8 cellular contexts compared by ENCODE assay signal in the genomic region with DNA sequence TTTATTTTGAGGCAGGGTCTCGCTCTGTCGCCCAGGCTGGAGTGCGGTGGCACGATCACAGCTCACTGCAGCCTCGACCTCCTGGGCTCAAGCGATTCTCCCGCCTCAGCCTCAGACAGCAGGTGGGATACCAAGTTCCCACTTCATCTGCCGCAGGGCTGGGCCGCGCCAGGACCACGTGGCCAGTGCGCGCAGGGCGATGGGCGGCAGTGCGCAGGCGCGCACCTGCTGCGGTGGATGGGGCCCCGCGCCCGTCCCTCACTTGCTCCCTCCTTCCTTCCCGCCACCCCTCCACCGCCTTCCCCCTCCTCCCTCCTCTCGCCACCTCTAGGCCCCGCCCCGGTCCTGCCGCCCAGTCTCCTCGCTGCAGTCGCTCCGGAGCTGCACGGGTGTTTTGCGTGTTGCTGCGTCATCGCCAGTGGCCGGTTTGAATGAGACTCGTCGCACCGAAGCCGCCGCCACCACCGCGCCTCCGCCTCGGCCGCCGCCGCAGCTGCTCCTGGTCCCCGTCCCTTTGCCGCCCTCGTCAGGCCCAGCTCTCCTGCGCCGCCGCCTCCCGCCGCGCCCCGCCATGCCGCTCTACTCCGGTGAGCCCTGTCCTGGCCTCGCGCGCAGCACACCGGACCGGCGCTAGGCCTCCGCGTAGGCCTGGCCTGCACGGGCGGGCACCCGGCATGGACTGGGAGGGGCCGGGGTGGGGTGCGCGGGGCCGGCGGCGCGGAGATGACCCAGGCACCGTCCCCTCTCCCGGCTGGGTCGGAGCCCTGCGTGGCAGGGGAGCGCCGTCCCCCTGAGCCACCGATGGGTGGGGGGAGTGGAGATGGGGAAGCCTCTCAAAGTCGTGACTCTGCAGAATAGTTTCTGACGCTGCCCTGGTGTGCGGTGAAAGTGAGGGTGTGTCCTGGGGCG. TPM values are rescaled to one million over a fixed set of nuclear protein-coding genes. Genes with fewer than 3 reads are reported as not detected.
A peak's percentile ranks its signal among the peaks of the same experiment; 100 is the strongest.
DNase-seq lines count a peak whose midpoint lies in the region; ATAC-seq, FAIRE-seq and TF ChIP-seq lines count a peak whose summit lies in the region.

Gene USP14, plus strand, starts transcription at position 430 of the 909 bp plus-strand sequence. Its CDS starts 142 bp downstream, at position 572.

- peak within 1 kb of the TSS; percentile 67 for H2BK15ac ChIP-seq in neuronal stem cell (ENCODE audit: low read length)

- H3K27ac ChIP-seq in neuronal stem cell (replicated peaks; ENCODE audit: low read length) (peak within 1 kb of the TSS; percentile 64), subcutaneous abdominal adipose tissue (ENCODE audit: low read depth, low read length) (peak within 1 kb of the TSS; percentile 47)

- no peak within 1 kb of the TSS for H2BK120ac ChIP-seq in neuronal stem cell (ENCODE audit: low read depth, low read length)

- H3K36me3 ChIP-seq in GM06990 (ENCODE audit: control insufficient read depth, insufficient read depth, low read length) (no peaks in the 10 kb centered on the region), neuronal stem cell (replicated peaks in 1 of 2; ENCODE audit: control insufficient read depth in 2 of 2, insufficient read depth in 2 of 2, low read length in 2 of 2) (peaks cover 1 to 32% of the 10 kb centered on the region in 2 donors), subcutaneous abdominal adipose tissue (ENCODE audit: control insufficient read depth in 5 of 5, insufficient read depth in 5 of 5, low read length in 5 of 5) (peaks cover 0 to 2% (median 0%) of the 10 kb centered on the region in 5 donors)

- CTCF ChIA-PET in activated naive CD4-positive, alpha-beta T cell treated with anti-CD3 and anti-CD28 coated beads for 36 hours (lab: Charles Lee), result interaction anchor here (0.9 to 1.3 kb wide), 3 partner anchors 26 to 109 kb away, joined by 3 to 5 read pairs (median 3); partner anchors contain the start of gene THOC1

- H3K79me1 ChIP-seq in neuronal stem cell (ENCODE audit: low read depth, low read length), result no peaks in the 10 kb centered on the region

- no peaks in the 10 kb centered on the region for H3K27me3 Mint-ChIP-seq in activated naive CD4-positive, alpha-beta T cell treated with anti-CD3 and anti-CD28 coated beads for 36 hours (ENCODE audit: low read depth)

- no peaks in the 10 kb centered on the region for H3K27me3 ChIP-seq in GM06990 (replicated peaks; ENCODE audit: control insufficient read depth, insufficient read depth, low read length)
- H3K27me3 ChIP-seq in neuronal stem cell (ENCODE audit: control insufficient read depth in 3 of 3, insufficient read depth in 3 of 3, low read depth in 1 of 3, low read length in 3 of 3), result no peaks in the 10 kb centered on the region
- H3K27me3 ChIP-seq in subcutaneous abdominal adipose tissue (ENCODE audit: control insufficient read depth in 5 of 5, insufficient read depth in 4 of 5, low read length in 5 of 5), result no peaks in the 10 kb centered on the region

- no peak within 1 kb of the TSS for H3K14ac ChIP-seq in neuronal stem cell (ENCODE audit: low read length)

- peak; percentile 93 for ATAC-seq in HG02571 (IDR thresholded peaks at IDR 0.05; ENCODE audit: unreplicated experiment)

- H3K4me3 ChIP-seq in GM06990 (replicated peaks; ENCODE audit: low read depth, low read length) (peak within 1 kb of the TSS; percentile 98), NB4 (ENCODE audit: low read depth, low read length) (peak within 1 kb of the TSS; percentile 98), neuronal stem cell (ENCODE audit: low read length in 2 of 2) (peak within 1 kb of the TSS; percentile 100), subcutaneous abdominal adipose tissue (ENCODE audit: low read depth in 1 of 5, low read length in 5 of 5) (peak within 1 kb of the TSS; percentile 78 to 92 (median 85))

- TF ChIP-seq CTCF in GM06990 (IDR thresholded peaks at IDR 0.05; ENCODE audit: insufficient read depth, low read length, poor library complexity, severe bottlenecking) (no peak), NB4 (IDR thresholded peaks at IDR 0.05; ENCODE audit: low read depth, low read length) (no peak)

- H2BK5ac ChIP-seq in neuronal stem cell (ENCODE audit: low read length), result no peak within 1 kb of the TSS

- no peak for TF ChIP-seq POLR2A in NB4 (IDR thresholded peaks at IDR 0.05; ENCODE audit: extremely low read depth, insufficient read length)

- H3K4me3 Mint-ChIP-seq in activated naive CD4-positive, alpha-beta T cell treated with anti-CD3 and anti-CD28 coated beads for 36 hours, result peak within 1 kb of the TSS; percentile 85

- H3K4me1 ChIP-seq in neuronal stem cell (ENCODE audit: control insufficient read depth in 2 of 2, insufficient read depth in 1 of 2, low read depth in 1 of 2, low read length in 2 of 2) (no peaks in the 10 kb centered on the region), subcutaneous abdominal adipose tissue (ENCODE audit: control insufficient read depth in 5 of 5, insufficient read depth in 5 of 5, low read length in 5 of 5) (peaks cover 0 to 24% (median 22%) of the 10 kb centered on the region in 5 donors)

- H2AFZ ChIP-seq in neuronal stem cell (ENCODE audit: low read length), result peak within 1 kb of the TSS; percentile 95

- H3K9ac ChIP-seq in neuronal stem cell (ENCODE audit: low read depth, low read length, poor library complexity), result peak within 1 kb of the TSS; percentile 99
- H3K9ac ChIP-seq in subcutaneous abdominal adipose tissue (ENCODE audit: low read length in 5 of 5), result peak within 1 kb of the TSS; percentile 89 to 96 (median 94)

- no peak within 1 kb of the TSS for H3K4ac ChIP-seq in neuronal stem cell (ENCODE audit: low read length)

- H4K91ac ChIP-seq in neuronal stem cell (ENCODE audit: low read depth, low read length, poor library complexity), result no peak within 1 kb of the TSS

- peak within 1 kb of the TSS; percentile 73 for H3K4me2 ChIP-seq in neuronal stem cell (ENCODE audit: insufficient read depth, low read length, poor library complexity, severe bottlenecking)

- WGBS in neuronal stem cell (ENCODE audit: extremely low coverage in 2 of 2, insufficient read length in 2 of 2, insufficient replicate concordance in 1 of 2), 2 donors, result no CpG with 5 or more reads among the region's 89 CpGs

- DNase-seq in GM06990 (ENCODE audit: extremely low read depth, insufficient read length) (peak; percentile 98), NB4 (ENCODE audit: low read depth) (peak; percentile 98), SK-N-DZ (ENCODE audit: low spot score) (peak; percentile 96), frontal cortex (ENCODE audit: low spot score in 2 of 2) (peak; percentile 97), neuronal stem cell (ENCODE audit: low spot score) (peak; percentile 93)
- DNase-seq in activated naive CD4-positive, alpha-beta T cell treated with anti-CD3 and anti-CD28 coated beads for 36 hours, result peak; percentile 99

- H2BK12ac ChIP-seq in neuronal stem cell (ENCODE audit: low read length), result peak within 1 kb of the TSS; percentile 22

- peak within 1 kb of the TSS; percentile 97 for H3K18ac ChIP-seq in neuronal stem cell (ENCODE audit: low read length)

- intact Hi-C loops in activated naive CD4-positive, alpha-beta T cell treated with anti-CD3 and anti-CD28 coated beads for 36 hours (cut with micrococcal nuclease), result loop anchor here (1.0 to 2.0 kb wide), 6 partner anchors 48 to 655 kb away; partner anchors contain the start of genes CLUL1 and THOC1

- H3K4me1 Mint-ChIP-seq in activated naive CD4-positive, alpha-beta T cell treated with anti-CD3 and anti-CD28 coated beads for 36 hours (ENCODE audit: low read depth), result peaks cover 37% of the 10 kb centered on the region

- peak within 1 kb of the TSS; percentile 99 for H3K23ac ChIP-seq in neuronal stem cell (ENCODE audit: low read depth, low read length, poor library complexity)

- no peak within 1 kb of the TSS for H4K8ac ChIP-seq in neuronal stem cell (ENCODE audit: low read depth, low read length)

- no peak for FAIRE-seq in frontal cortex (lab: Jason Lieb, UNC)

- H3K36me3 Mint-ChIP-seq in activated naive CD4-positive, alpha-beta T cell treated with anti-CD3 and anti-CD28 coated beads for 36 hours (ENCODE audit: low read depth), result peaks cover 4% of the 10 kb centered on the region

- peak within 1 kb of the TSS; percentile 88 for H2AK5ac ChIP-seq in neuronal stem cell (ENCODE audit: low read depth, low read length)

- H3K9me3 ChIP-seq in neuronal stem cell (replicated peaks in 1 of 2; ENCODE audit: control insufficient read depth in 2 of 2, insufficient read depth in 1 of 2, low read depth in 1 of 2, low read length in 2 of 2) (no peaks in the 10 kb centered on the region), subcutaneous abdominal adipose tissue (ENCODE audit: control insufficient read depth in 5 of 5, low read length in 5 of 5) (no peaks in the 10 kb centered on the region)

- H3K27ac Mint-ChIP-seq in activated naive CD4-positive, alpha-beta T cell treated with anti-CD3 and anti-CD28 coated beads for 36 hours, result peak within 1 kb of the TSS; percentile 92

- no peaks in the 10 kb centered on the region for H3K9me3 Mint-ChIP-seq in activated naive CD4-positive, alpha-beta T cell treated with anti-CD3 and anti-CD28 coated beads for 36 hours

RNA-seq across cellular contexts. Expression of gene USP14, which starts in this region (rescaled TPM):
- polyA plus RNA-seq in SK-N-DZ (2014; cell fraction: cytosol; rRNA removed), result 35.0 and 36.7 TPM in 2 replicates
- 41.3 and 67.4 TPM in 2 replicates for polyA plus RNA-seq in SK-N-DZ (2014; cell fraction: nucleus; rRNA removed)
- 10 to 100 TPM; 90.0 to 96.6 TPM for total RNA-seq in activated naive CD4-positive, alpha-beta T cell treated with anti-CD3 and anti-CD28 coated beads for 36 hours
- total RNA-seq in frontal cortex, result 27.3 TPM
- polyA plus RNA-seq in neuronal stem cell (2013, experiment 1 of 2), result 34.9 TPM
- 33.9 TPM for polyA plus RNA-seq in neuronal stem cell (2013, experiment 2 of 2)

Comparison
In these comparisons a context has a peak if more than half of its experiments do, and no peak if none do; other contexts are left out.
1. Peak in every context shown above with its lines: DNase-seq, ATAC-seq, H3K4me3 ChIP-seq and H3K27ac ChIP-seq.